2 cellular contexts compared by ENCODE assay signal in the genomic region with DNA sequence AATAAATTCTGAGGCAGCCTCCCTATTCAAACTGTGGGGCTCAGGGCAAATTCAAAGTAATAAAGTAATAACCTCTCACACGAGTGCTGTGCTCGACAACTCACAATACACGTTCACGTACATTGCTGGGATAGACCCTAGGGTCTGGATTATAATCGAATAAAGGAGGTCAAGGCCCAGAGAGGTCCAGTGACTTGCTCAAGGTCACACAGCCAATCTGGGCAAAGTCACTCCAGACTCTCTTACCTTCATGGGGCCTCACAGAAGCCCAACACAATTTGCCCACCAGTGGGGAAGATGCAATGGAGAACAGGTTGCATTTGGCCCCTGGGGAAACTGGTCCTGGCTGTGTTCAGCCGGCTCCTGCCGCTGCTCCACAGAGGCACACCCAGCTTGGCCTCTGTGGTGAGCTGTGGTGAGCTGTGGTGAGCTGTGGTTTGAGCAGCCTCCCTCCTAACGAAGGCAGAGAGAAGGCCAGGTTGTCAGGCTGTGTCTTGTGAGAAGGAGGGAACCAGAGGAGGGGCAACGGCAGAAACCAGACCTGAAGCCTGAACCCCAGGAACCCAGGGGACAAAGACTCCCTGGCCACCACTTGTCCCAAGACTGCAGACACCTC.
TF ChIP-seq lines count a peak whose summit lies in the region.

No MANE protein-coding gene starts in this region.

TF ChIP-seq in GM23338, 12 proteins besides CTCF, POLR2A, EP300 and RAD21 (continues in another document):
- TF ChIP-seq JUNB (IDR thresholded peaks at IDR 0.05; ENCODE audit: unreplicated experiment) (no peak), EZH2 (IDR thresholded peaks at IDR 0.05; ENCODE audit: low read depth, unreplicated experiment) (no peak), CREB1 (CRISPR knock-in tag; IDR thresholded peaks at IDR 0.05; ENCODE audit: low read depth) (no peak), POLR2AphosphoS5 (IDR thresholded peaks at IDR 0.05; ENCODE audit: low read depth) (no peak), ZNF331 (CRISPR knock-in tag; IDR thresholded peaks at IDR 0.05; ENCODE audit: low read depth) (no peak), NANOG (IDR thresholded peaks at IDR 0.05; ENCODE audit: borderline replicate concordance) (no peak), STAT1 (IDR thresholded peaks at IDR 0.05; ENCODE audit: unreplicated experiment) (no peak), EZH2phosphoT487 (IDR thresholded peaks at IDR 0.05; ENCODE audit: unreplicated experiment) (no peak)
- TF ChIP-seq, protein P1, sequence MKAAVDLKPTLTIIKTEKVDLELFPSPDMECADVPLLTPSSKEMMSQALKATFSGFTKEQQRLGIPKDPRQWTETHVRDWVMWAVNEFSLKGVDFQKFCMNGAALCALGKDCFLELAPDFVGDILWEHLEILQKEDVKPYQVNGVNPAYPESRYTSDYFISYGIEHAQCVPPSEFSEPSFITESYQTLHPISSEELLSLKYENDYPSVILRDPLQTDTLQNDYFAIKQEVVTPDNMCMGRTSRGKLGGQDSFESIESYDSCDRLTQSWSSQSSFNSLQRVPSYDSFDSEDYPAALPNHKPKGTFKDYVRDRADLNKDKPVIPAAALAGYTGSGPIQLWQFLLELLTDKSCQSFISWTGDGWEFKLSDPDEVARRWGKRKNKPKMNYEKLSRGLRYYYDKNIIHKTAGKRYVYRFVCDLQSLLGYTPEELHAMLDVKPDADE (IDR thresholded peaks at IDR 0.05): no peak
- TF ChIP-seq, protein P2, sequence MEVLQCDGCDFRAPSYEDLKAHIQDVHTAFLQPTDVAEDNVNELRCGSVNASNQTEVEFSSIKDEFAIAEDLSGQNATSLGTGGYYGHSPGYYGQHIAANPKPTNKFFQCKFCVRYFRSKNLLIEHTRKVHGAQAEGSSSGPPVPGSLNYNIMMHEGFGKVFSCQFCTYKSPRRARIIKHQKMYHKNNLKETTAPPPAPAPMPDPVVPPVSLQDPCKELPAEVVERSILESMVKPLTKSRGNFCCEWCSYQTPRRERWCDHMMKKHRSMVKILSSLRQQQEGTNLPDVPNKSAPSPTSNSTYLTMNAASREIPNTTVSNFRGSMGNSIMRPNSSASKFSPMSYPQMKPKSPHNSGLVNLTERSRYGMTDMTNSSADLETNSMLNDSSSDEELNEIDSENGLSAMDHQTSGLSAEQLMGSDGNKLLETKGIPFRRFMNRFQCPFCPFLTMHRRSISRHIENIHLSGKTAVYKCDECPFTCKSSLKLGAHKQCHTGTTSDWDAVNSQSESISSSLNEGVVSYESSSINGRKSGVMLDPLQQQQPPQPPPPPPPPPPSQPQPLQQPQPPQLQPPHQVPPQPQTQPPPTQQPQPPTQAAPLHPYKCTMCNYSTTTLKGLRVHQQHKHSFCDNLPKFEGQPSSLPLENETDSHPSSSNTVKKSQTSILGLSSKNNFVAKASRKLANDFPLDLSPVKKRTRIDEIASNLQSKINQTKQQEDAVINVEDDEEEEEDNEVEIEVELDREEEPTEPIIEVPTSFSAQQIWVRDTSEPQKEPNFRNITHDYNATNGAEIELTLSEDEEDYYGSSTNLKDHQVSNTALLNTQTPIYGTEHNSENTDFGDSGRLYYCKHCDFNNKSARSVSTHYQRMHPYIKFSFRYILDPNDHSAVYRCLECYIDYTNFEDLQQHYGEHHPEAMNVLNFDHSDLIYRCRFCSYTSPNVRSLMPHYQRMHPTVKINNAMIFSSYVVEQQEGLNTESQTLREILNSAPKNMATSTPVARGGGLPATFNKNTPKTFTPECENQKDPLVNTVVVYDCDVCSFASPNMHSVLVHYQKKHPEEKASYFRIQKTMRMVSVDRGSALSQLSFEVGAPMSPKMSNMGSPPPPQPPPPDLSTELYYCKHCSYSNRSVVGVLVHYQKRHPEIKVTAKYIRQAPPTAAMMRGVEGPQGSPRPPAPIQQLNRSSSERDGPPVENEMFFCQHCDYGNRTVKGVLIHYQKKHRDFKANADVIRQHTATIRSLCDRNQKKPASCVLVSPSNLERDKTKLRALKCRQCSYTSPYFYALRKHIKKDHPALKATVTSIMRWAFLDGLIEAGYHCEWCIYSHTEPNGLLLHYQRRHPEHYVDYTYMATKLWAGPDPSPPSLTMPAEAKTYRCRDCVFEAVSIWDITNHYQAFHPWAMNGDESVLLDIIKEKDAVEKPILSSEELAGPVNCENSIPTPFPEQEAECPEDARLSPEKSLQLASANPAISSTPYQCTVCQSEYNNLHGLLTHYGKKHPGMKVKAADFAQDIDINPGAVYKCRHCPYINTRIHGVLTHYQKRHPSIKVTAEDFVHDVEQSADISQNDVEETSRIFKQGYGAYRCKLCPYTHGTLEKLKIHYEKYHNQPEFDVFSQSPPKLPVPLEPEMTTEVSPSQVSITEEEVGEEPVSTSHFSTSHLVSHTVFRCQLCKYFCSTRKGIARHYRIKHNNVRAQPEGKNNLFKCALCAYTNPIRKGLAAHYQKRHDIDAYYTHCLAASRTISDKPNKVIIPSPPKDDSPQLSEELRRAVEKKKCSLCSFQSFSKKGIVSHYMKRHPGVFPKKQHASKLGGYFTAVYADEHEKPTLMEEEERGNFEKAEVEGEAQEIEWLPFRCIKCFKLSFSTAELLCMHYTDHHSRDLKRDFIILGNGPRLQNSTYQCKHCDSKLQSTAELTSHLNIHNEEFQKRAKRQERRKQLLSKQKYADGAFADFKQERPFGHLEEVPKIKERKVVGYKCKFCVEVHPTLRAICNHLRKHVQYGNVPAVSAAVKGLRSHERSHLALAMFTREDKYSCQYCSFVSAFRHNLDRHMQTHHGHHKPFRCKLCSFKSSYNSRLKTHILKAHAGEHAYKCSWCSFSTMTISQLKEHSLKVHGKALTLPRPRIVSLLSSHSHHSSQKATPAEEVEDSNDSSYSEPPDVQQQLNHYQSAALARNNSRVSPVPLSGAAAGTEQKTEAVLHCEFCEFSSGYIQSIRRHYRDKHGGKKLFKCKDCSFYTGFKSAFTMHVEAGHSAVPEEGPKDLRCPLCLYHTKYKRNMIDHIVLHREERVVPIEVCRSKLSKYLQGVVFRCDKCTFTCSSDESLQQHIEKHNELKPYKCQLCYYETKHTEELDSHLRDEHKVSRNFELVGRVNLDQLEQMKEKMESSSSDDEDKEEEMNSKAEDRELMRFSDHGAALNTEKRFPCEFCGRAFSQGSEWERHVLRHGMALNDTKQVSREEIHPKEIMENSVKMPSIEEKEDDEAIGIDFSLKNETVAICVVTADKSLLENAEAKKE (CRISPR knock-in tag; IDR thresholded peaks at IDR 0.05): no peak

TF ChIP-seq in K562, 482 proteins besides CTCF, POLR2A, EP300 and RAD21 (continues in another document):
- TF ChIP-seq GATA2 (CRISPR knock-in tag; IDR thresholded peaks at IDR 0.05) (no peak), ERF (CRISPR knock-in tag; IDR thresholded peaks at IDR 0.05) (no peak), XRCC5 (IDR thresholded peaks at IDR 0.05; ENCODE audit: low read depth, low read length) (no peak), ZKSCAN1 (IDR thresholded peaks at IDR 0.05; ENCODE audit: low read depth, low read length) (no peak), KDM1A (IDR thresholded peaks at IDR 0.05) (peak; percentile 12 to 46; a peak in 2 of 4 replicates), ELF1 (tag; IDR thresholded peaks at IDR 0.05) (no peak), ZNF785 (CRISPR knock-in tag; IDR thresholded peaks at IDR 0.05) (no peak), MAFF (IDR thresholded peaks at IDR 0.05; ENCODE audit: low read length) (no peak), MAFG (tag; conservative IDR thresholded peaks at IDR 0.05) (no peak), HLTF (IDR thresholded peaks at IDR 0.05) (no peak), CBX2 (IDR thresholded peaks at IDR 0.05; ENCODE audit: insufficient read depth, low read length, poor library complexity, severe bottlenecking) (no peak), NFIX (CRISPR knock-in tag; IDR thresholded peaks at IDR 0.05; ENCODE audit: low read depth) (no peak), NELFE (IDR thresholded peaks at IDR 0.05; ENCODE audit: insufficient read depth, insufficient read length) (no peak), RBM25 (IDR thresholded peaks at IDR 0.05; ENCODE audit: low read depth, low read length, severe bottlenecking) (peak; percentile 77)
- TF ChIP-seq, protein P3, sequence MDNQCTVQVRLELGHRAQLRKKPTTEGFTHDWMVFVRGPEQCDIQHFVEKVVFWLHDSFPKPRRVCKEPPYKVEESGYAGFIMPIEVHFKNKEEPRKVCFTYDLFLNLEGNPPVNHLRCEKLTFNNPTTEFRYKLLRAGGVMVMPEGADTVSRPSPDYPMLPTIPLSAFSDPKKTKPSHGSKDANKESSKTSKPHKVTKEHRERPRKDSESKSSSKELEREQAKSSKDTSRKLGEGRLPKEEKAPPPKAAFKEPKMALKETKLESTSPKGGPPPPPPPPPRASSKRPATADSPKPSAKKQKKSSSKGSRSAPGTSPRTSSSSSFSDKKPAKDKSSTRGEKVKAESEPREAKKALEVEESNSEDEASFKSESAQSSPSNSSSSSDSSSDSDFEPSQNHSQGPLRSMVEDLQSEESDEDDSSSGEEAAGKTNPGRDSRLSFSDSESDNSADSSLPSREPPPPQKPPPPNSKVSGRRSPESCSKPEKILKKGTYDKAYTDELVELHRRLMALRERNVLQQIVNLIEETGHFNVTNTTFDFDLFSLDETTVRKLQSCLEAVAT (IDR thresholded peaks at IDR 0.05): no peak
- TF ChIP-seq, protein P4, sequence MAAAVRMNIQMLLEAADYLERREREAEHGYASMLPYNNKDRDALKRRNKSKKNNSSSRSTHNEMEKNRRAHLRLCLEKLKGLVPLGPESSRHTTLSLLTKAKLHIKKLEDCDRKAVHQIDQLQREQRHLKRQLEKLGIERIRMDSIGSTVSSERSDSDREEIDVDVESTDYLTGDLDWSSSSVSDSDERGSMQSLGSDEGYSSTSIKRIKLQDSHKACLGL (CRISPR knock-in tag; IDR thresholded peaks at IDR 0.05; ENCODE audit: borderline replicate concordance, poor library complexity, severe bottlenecking): no peak
- TF ChIP-seq, protein P5, sequence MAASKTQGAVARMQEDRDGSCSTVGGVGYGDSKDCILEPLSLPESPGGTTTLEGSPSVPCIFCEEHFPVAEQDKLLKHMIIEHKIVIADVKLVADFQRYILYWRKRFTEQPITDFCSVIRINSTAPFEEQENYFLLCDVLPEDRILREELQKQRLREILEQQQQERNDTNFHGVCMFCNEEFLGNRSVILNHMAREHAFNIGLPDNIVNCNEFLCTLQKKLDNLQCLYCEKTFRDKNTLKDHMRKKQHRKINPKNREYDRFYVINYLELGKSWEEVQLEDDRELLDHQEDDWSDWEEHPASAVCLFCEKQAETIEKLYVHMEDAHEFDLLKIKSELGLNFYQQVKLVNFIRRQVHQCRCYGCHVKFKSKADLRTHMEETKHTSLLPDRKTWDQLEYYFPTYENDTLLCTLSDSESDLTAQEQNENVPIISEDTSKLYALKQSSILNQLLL (CRISPR knock-in tag; IDR thresholded peaks at IDR 0.05; ENCODE audit: borderline replicate concordance): no peak
- TF ChIP-seq, protein P6, sequence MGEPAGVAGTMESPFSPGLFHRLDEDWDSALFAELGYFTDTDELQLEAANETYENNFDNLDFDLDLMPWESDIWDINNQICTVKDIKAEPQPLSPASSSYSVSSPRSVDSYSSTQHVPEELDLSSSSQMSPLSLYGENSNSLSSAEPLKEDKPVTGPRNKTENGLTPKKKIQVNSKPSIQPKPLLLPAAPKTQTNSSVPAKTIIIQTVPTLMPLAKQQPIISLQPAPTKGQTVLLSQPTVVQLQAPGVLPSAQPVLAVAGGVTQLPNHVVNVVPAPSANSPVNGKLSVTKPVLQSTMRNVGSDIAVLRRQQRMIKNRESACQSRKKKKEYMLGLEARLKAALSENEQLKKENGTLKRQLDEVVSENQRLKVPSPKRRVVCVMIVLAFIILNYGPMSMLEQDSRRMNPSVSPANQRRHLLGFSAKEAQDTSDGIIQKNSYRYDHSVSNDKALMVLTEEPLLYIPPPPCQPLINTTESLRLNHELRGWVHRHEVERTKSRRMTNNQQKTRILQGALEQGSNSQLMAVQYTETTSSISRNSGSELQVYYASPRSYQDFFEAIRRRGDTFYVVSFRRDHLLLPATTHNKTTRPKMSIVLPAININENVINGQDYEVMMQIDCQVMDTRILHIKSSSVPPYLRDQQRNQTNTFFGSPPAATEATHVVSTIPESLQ (CRISPR knock-in tag; IDR thresholded peaks at IDR 0.05): no peak
- TF ChIP-seq, protein P7, sequence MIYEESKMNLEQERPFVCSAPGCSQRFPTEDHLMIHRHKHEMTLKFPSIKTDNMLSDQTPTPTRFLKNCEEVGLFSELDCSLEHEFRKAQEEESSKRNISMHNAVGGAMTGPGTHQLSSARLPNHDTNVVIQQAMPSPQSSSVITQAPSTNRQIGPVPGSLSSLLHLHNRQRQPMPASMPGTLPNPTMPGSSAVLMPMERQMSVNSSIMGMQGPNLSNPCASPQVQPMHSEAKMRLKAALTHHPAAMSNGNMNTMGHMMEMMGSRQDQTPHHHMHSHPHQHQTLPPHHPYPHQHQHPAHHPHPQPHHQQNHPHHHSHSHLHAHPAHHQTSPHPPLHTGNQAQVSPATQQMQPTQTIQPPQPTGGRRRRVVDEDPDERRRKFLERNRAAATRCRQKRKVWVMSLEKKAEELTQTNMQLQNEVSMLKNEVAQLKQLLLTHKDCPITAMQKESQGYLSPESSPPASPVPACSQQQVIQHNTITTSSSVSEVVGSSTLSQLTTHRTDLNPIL (CRISPR knock-in tag; IDR thresholded peaks at IDR 0.05): no peak
- TF ChIP-seq, protein P8, sequence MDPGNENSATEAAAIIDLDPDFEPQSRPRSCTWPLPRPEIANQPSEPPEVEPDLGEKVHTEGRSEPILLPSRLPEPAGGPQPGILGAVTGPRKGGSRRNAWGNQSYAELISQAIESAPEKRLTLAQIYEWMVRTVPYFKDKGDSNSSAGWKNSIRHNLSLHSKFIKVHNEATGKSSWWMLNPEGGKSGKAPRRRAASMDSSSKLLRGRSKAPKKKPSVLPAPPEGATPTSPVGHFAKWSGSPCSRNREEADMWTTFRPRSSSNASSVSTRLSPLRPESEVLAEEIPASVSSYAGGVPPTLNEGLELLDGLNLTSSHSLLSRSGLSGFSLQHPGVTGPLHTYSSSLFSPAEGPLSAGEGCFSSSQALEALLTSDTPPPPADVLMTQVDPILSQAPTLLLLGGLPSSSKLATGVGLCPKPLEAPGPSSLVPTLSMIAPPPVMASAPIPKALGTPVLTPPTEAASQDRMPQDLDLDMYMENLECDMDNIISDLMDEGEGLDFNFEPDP (CRISPR knock-in tag; IDR thresholded peaks at IDR 0.05): no peak
- TF ChIP-seq, protein P9, sequence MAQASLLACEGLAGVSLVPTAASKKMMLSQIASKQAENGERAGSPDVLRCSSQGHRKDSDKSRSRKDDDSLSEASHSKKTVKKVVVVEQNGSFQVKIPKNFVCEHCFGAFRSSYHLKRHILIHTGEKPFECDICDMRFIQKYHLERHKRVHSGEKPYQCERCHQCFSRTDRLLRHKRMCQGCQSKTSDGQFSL (CRISPR knock-in tag; IDR thresholded peaks at IDR 0.05): 0 out of 2 replicates have a peak, but pooled peaks have one; percentile 24
- TF ChIP-seq, protein P9 (tag; IDR thresholded peaks at IDR 0.05): no peak
- TF ChIP-seq, protein P10, sequence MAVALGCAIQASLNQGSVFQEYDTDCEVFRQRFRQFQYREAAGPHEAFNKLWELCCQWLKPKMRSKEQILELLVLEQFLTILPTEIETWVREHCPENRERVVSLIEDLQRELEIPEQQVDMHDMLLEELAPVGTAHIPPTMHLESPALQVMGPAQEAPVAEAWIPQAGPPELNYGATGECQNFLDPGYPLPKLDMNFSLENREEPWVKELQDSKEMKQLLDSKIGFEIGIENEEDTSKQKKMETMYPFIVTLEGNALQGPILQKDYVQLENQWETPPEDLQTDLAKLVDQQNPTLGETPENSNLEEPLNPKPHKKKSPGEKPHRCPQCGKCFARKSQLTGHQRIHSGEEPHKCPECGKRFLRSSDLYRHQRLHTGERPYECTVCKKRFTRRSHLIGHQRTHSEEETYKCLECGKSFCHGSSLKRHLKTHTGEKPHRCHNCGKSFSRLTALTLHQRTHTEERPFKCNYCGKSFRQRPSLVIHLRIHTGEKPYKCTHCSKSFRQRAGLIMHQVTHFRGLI (CRISPR knock-in tag; IDR thresholded peaks at IDR 0.05): no peak
